In the genomic region with DNA sequence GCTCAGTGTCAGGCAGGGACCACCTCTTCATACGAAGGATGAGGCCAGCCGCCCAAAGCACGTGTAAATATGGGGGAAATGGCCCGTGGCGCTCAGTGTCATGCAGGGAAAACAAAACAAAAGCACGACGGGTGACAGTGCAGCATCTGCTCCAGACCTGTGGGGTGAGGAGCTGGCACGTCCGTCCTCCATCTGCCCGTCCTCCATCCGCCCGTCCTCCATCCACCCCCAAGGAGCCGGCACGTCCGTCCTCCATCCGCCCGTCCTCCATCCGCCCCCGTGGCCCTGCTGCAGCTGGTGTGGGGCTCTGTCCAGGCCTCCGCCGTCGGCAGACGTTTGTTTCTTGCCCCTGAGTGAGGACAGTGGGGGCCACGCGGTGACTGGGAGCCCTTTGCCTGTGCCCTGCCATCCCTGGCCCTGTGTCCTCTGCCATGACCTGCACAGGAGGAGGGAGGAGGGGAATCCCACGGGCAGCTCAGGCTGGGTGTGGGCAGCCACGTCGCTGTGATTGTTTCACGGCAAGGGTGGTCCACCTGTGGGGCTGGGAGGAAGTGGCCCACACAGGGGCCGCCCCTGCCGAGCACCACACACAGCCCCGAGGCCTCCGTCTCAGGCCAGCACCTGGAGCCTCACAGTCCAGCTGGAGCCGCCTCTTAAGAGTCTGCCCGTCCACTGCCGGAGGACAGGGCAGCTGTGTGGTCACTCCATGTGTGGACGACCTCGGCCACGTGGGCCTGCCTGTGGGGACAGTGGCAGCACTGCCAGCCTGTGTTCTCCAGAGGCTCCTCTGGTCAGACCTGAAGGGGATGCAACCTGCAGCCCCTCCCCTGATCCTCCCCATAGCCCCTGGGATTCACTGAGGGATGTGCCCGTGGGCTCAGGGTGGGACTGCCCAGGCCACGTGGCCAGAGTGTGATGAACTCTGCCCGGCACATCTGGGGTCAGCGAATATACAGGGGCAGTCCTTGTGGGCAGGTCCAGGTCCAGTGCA, we compare ENCODE assay signal across 25 cellular contexts. TPM values are rescaled to one million over a fixed set of nuclear protein-coding genes. Genes with fewer than 3 reads are reported as not detected.
DNase-seq lines count a peak whose midpoint lies in the region; ATAC-seq, FAIRE-seq and TF ChIP-seq lines count a peak whose summit lies in the region.
"Had no signal": no experiment of that assay in that cellular context is flagged by ENCODE, and none has a peak within 500 bp of the region (broad histone marks: within the 10 kb centered on the region; RNA-seq: fewer than 3 reads in every experiment).

No MANE protein-coding gene starts in this region.

- DNase-seq in activated CD4-positive, alpha-beta T cell treated with anti-CD3 and anti-CD28 coated beads for 36 hours: peak; percentile 5
- no peak for DNase-seq in activated CD4-positive, alpha-beta T cell treated with anti-CD3 and anti-CD28 coated beads, Interleukin-2, amount 50 U/mL, for 4 hours
- DNase-seq in chondrocyte (ENCODE audit: low spot score) (peak; percentile 91), kidney (peak; percentile 71), psoas muscle (peak; percentile 7 to 42), stomach (no peak), HTR-8/SVneo (ENCODE audit: insufficient read length, low spot score) (no peak)
- no peak for DNase-seq in activated CD8-positive, alpha-beta memory T cell treated with anti-CD3 and anti-CD28 coated beads, Interleukin-2, amount 10 ng/mL, durations not matched to agents 7 days and 5 days
- DNase-seq: activated CD4-positive, alpha-beta T cell treated with anti-CD3 and anti-CD28 coated beads, Interleukin-2, amount 10 ng/mL, durations not matched to agents 7 days and 5 days; activated naive CD4-positive, alpha-beta T cell treated with anti-CD3 and anti-CD28 coated beads, Interleukin-2, amount 10 ng/mL, durations not matched to agents 7 days and 5 days; CD4-positive, alpha-beta memory T cell; hypothalamus; immature natural killer cell; NCI-H1694 treated with DMSO at 0.1 percent for 48 hours; NCI-H446; NCI-H748 treated with DMSO at 0.1 percent for 48 hours; T1000 had no signal

- WGBS in psoas muscle, 3 donors: 84 to 87% (median 84%) methylated on average over 40 to 43 of the region's 43 CpGs
- 82 to 87% (median 83%) methylated on average over 28 to 43 of the region's 43 CpGs for WGBS in stomach, 5 donors

- no peaks in the 10 kb centered on the region for H3K27me3 ChIP-seq in psoas muscle (ENCODE audit: insufficient read depth in 3 of 3, low read length in 2 of 3)
- peaks cover 0 to 8% (median 0%) of the 10 kb centered on the region in 3 donors for H3K27me3 ChIP-seq in stomach
- H3K27me3 ChIP-seq: gastroesophageal sphincter, SJSA1 had no signal

- H3K9me3 ChIP-seq in kidney (ENCODE audit: control insufficient read depth in 1 of 2, low read length in 2 of 2) (no peaks in the 10 kb centered on the region), psoas muscle (no peaks in the 10 kb centered on the region), stomach (no peaks in the 10 kb centered on the region)
- H3K9me3 ChIP-seq: gastroesophageal sphincter, SJSA1 had no signal

- TF ChIP-seq CTCF in chondrocyte (IDR thresholded peaks at IDR 0.05) (no peak), kidney (IDR thresholded peaks at IDR 0.05; ENCODE audit: borderline replicate concordance, extremely low read depth, insufficient read depth) (no peak), psoas muscle (IDR thresholded peaks at IDR 0.05) (no peak), stomach (IDR thresholded peaks at IDR 0.05) (no peak)

- H3K4me3 ChIP-seq in kidney (ENCODE audit: low read length in 2 of 2): no peak overlapping the region
- no peak overlapping the region for H3K4me3 ChIP-seq in psoas muscle
- H3K4me3 ChIP-seq in stomach: no peak overlapping the region
- H3K4me3 ChIP-seq: gastroesophageal sphincter, SJSA1 had no signal

- POLR2A ChIA-PET in activated CD4-positive, alpha-beta T cell treated with anti-CD3 and anti-CD28 coated beads for 36 hours (lab: Charles Lee): no interaction called here

- CTCF ChIA-PET in activated CD4-positive, alpha-beta T cell treated with anti-CD3 and anti-CD28 coated beads for 36 hours (lab: Charles Lee): interaction anchor here (0.7 to 1.0 kb wide), 2 partner anchors 41 to 77 kb away, joined by 3 read pairs; no protein-coding TSS in a partner anchor
- CTCF ChIA-PET in activated CD8-positive, alpha-beta memory T cell treated with anti-CD3 and anti-CD28 coated beads, Interleukin-2, amount 10 ng/mL, durations not matched to agents 7 days and 5 days (lab: Charles Lee): no interaction called here

- H3K36me3 ChIP-seq in kidney (ENCODE audit: control insufficient read depth in 1 of 2, insufficient read depth in 2 of 2, low read length in 2 of 2) (no peaks in the 10 kb centered on the region), psoas muscle (ENCODE audit: insufficient read depth in 1 of 2, low read depth in 1 of 2) (no peaks in the 10 kb centered on the region), stomach (no peaks in the 10 kb centered on the region)
- H3K36me3 ChIP-seq: SJSA1 had no signal

- no peaks in the 10 kb centered on the region for H3K36me3 Mint-ChIP-seq in activated CD4-positive, alpha-beta T cell treated with anti-CD3 and anti-CD28 coated beads for 36 hours (ENCODE audit: low read depth)
- H3K36me3 Mint-ChIP-seq in chondrocyte (ENCODE audit: low read depth): no peaks in the 10 kb centered on the region
- H3K36me3 Mint-ChIP-seq in activated CD8-positive, alpha-beta memory T cell treated with anti-CD3 and anti-CD28 coated beads, Interleukin-2, amount 10 ng/mL, durations not matched to agents 7 days and 5 days: no peaks in the 10 kb centered on the region
- H3K36me3 Mint-ChIP-seq: activated naive CD4-positive, alpha-beta T cell treated with anti-CD3 and anti-CD28 coated beads, Interleukin-2, amount 10 ng/mL, durations not matched to agents 7 days and 5 days; brain; CD4-positive, alpha-beta memory T cell; immature natural killer cell; mesothelial cell of epicardium; stimulated activated memory B cell treated with anti-CD40 and anti-IgM and Interleukin-4, amounts not matched to agents 10 μg/mL and 1 μg/mL and 100 μg/mL, for 72 hours had no signal

- no peak for ATAC-seq in activated CD4-positive, alpha-beta T cell treated with anti-CD3 and anti-CD28 coated beads for 36 hours
- ATAC-seq in psoas muscle: no peak
- ATAC-seq in activated CD8-positive, alpha-beta memory T cell treated with anti-CD3 and anti-CD28 coated beads, Interleukin-2, amount 10 ng/mL, durations not matched to agents 7 days and 5 days: no peak
- ATAC-seq: gastroesophageal sphincter; stimulated activated memory B cell treated with anti-CD40 and anti-IgM and Interleukin-4, amounts not matched to agents 10 μg/mL and 1 μg/mL and 100 μg/mL, for 72 hours had no signal

- TF ChIP-seq EP300 in stomach (IDR thresholded peaks at IDR 0.05): no peak

- H3K9me3 Mint-ChIP-seq in activated CD4-positive, alpha-beta T cell treated with anti-CD3 and anti-CD28 coated beads for 36 hours (ENCODE audit: low read depth): no peaks in the 10 kb centered on the region
- H3K9me3 Mint-ChIP-seq in chondrocyte (ENCODE audit: low read depth): no peaks in the 10 kb centered on the region
- no peaks in the 10 kb centered on the region for H3K9me3 Mint-ChIP-seq in activated CD8-positive, alpha-beta memory T cell treated with anti-CD3 and anti-CD28 coated beads, Interleukin-2, amount 10 ng/mL, durations not matched to agents 7 days and 5 days (ENCODE audit: low read depth)
- H3K9me3 Mint-ChIP-seq: activated CD4-positive, alpha-beta T cell treated with anti-CD3 and anti-CD28 coated beads, Interleukin-2, amount 10 ng/mL, durations not matched to agents 7 days and 5 days; activated naive CD4-positive, alpha-beta T cell treated with anti-CD3 and anti-CD28 coated beads, Interleukin-2, amount 10 ng/mL, durations not matched to agents 7 days and 5 days; brain; CD4-positive, alpha-beta memory T cell; immature natural killer cell; mesothelial cell of epicardium; stimulated activated memory B cell treated with anti-CD40 and anti-IgM and Interleukin-4, amounts not matched to agents 10 μg/mL and 1 μg/mL and 100 μg/mL, for 72 hours had no signal

- H3K4me1 ChIP-seq in kidney (ENCODE audit: control insufficient read depth in 1 of 2, insufficient read depth in 1 of 2, low read depth in 1 of 2, low read length in 2 of 2) (no peaks in the 10 kb centered on the region), psoas muscle (no peaks in the 10 kb centered on the region), stomach (no peaks in the 10 kb centered on the region)
- H3K4me1 ChIP-seq: gastroesophageal sphincter, SJSA1 had no signal

- H3K4me3 Mint-ChIP-seq in activated CD4-positive, alpha-beta T cell treated with anti-CD3 and anti-CD28 coated beads for 36 hours: no peak overlapping the region
- H3K4me3 Mint-ChIP-seq in chondrocyte (ENCODE audit: unreplicated experiment): no peak overlapping the region
- no peak overlapping the region for H3K4me3 Mint-ChIP-seq in activated CD8-positive, alpha-beta memory T cell treated with anti-CD3 and anti-CD28 coated beads, Interleukin-2, amount 10 ng/mL, durations not matched to agents 7 days and 5 days
- H3K4me3 Mint-ChIP-seq: activated CD4-positive, alpha-beta T cell treated with anti-CD3 and anti-CD28 coated beads, Interleukin-2, amount 10 ng/mL, durations not matched to agents 7 days and 5 days; activated naive CD4-positive, alpha-beta T cell treated with anti-CD3 and anti-CD28 coated beads, Interleukin-2, amount 10 ng/mL, durations not matched to agents 7 days and 5 days; brain; CD4-positive, alpha-beta memory T cell; immature natural killer cell; mesothelial cell of epicardium; stimulated activated memory B cell treated with anti-CD40 and anti-IgM and Interleukin-4, amounts not matched to agents 10 μg/mL and 1 μg/mL and 100 μg/mL, for 72 hours had no signal

- no peaks in the 10 kb centered on the region for H3K4me1 Mint-ChIP-seq in activated CD4-positive, alpha-beta T cell treated with anti-CD3 and anti-CD28 coated beads for 36 hours
- H3K4me1 Mint-ChIP-seq in chondrocyte (ENCODE audit: low read depth): no peaks in the 10 kb centered on the region
- no peaks in the 10 kb centered on the region for H3K4me1 Mint-ChIP-seq in activated CD8-positive, alpha-beta memory T cell treated with anti-CD3 and anti-CD28 coated beads, Interleukin-2, amount 10 ng/mL, durations not matched to agents 7 days and 5 days
- H3K4me1 Mint-ChIP-seq: activated CD4-positive, alpha-beta T cell treated with anti-CD3 and anti-CD28 coated beads, Interleukin-2, amount 10 ng/mL, durations not matched to agents 7 days and 5 days; activated naive CD4-positive, alpha-beta T cell treated with anti-CD3 and anti-CD28 coated beads, Interleukin-2, amount 10 ng/mL, durations not matched to agents 7 days and 5 days; brain; CD4-positive, alpha-beta memory T cell; immature natural killer cell; mesothelial cell of epicardium; stimulated activated memory B cell treated with anti-CD40 and anti-IgM and Interleukin-4, amounts not matched to agents 10 μg/mL and 1 μg/mL and 100 μg/mL, for 72 hours had no signal

- TF ChIP-seq POLR2A in stomach (IDR thresholded peaks at IDR 0.05): no peak

- H3K27ac Mint-ChIP-seq in activated CD4-positive, alpha-beta T cell treated with anti-CD3 and anti-CD28 coated beads for 36 hours: no peak overlapping the region
- H3K27ac Mint-ChIP-seq in chondrocyte (ENCODE audit: unreplicated experiment): no peak overlapping the region
- H3K27ac Mint-ChIP-seq in activated CD8-positive, alpha-beta memory T cell treated with anti-CD3 and anti-CD28 coated beads, Interleukin-2, amount 10 ng/mL, durations not matched to agents 7 days and 5 days: no peak overlapping the region
- H3K27ac Mint-ChIP-seq: activated CD4-positive, alpha-beta T cell treated with anti-CD3 and anti-CD28 coated beads, Interleukin-2, amount 10 ng/mL, durations not matched to agents 7 days and 5 days; activated naive CD4-positive, alpha-beta T cell treated with anti-CD3 and anti-CD28 coated beads, Interleukin-2, amount 10 ng/mL, durations not matched to agents 7 days and 5 days; immature natural killer cell; mesothelial cell of epicardium; stimulated activated memory B cell treated with anti-CD40 and anti-IgM and Interleukin-4, amounts not matched to agents 10 μg/mL and 1 μg/mL and 100 μg/mL, for 72 hours had no signal

- no peaks in the 10 kb centered on the region for H3K27me3 Mint-ChIP-seq in activated CD4-positive, alpha-beta T cell treated with anti-CD3 and anti-CD28 coated beads for 36 hours
- H3K27me3 Mint-ChIP-seq in chondrocyte (ENCODE audit: low read depth): peaks cover 3% of the 10 kb centered on the region
- peaks cover under 1% of the 10 kb centered on the region for H3K27me3 Mint-ChIP-seq in activated CD8-positive, alpha-beta memory T cell treated with anti-CD3 and anti-CD28 coated beads, Interleukin-2, amount 10 ng/mL, durations not matched to agents 7 days and 5 days
- H3K27me3 Mint-ChIP-seq: activated CD4-positive, alpha-beta T cell treated with anti-CD3 and anti-CD28 coated beads, Interleukin-2, amount 10 ng/mL, durations not matched to agents 7 days and 5 days; CD4-positive, alpha-beta memory T cell had no signal

- FAIRE-seq in kidney (lab: Jason Lieb, UNC): no peak
- no peak for FAIRE-seq in HTR-8/SVneo (lab: Jason Lieb, UNC)
- FAIRE-seq: A204.1, endothelial cell of umbilical vein had no signal

- no peak overlapping the region for H3K9ac ChIP-seq in kidney (ENCODE audit: low read length in 2 of 2)

- intact Hi-C loops in activated CD4-positive, alpha-beta T cell treated with anti-CD3 and anti-CD28 coated beads for 36 hours (cut with DNase I, micrococcal nuclease): no loop called here
- intact Hi-C loops in kidney (cut with DNase I) (no loop called here), psoas muscle (cut with DNase I) (loop anchor here in 1 of 2 donors (10.0 kb wide), 1 partner anchor 114 kb away; no protein-coding TSS in a partner anchor), stomach (cut with DNase I; ENCODE audit: low total_unique reads) (no loop called here)

- H3K27ac ChIP-seq in kidney (ENCODE audit: low read depth in 2 of 2, low read length in 2 of 2): no peak overlapping the region
- H3K27ac ChIP-seq in psoas muscle: no peak overlapping the region
- H3K27ac ChIP-seq in stomach: no peak overlapping the region
- H3K27ac ChIP-seq: gastroesophageal sphincter, SJSA1, VCaP had no signal

RNA-seq across cellular contexts. Expression of gene DPYSL4, which starts 38.2 kb away (rescaled TPM):
- total RNA-seq in activated CD4-positive, alpha-beta T cell treated with anti-CD3 and anti-CD28 coated beads for 36 hours: 10 to 100 TPM; 15.0 to 15.2 TPM
- 19.9 to 37.6 TPM (median 35.2 TPM) in 3 replicates for total RNA-seq in chondrocyte
- 0.60 TPM for total RNA-seq in kidney
- not detected for polyA plus RNA-seq in kidney (ENCODE audit: insufficient read depth, low read depth, low replicate concordance)
- 1 to 10 TPM in 1 of 4 donors, under 1 TPM in 3; 0.82 to 1.4 (median 0.85) TPM for total RNA-seq in psoas muscle
- under 1 TPM; 0.30 to 0.39 (median 0.36) TPM for polyA plus RNA-seq in psoas muscle
- total RNA-seq in stomach: 1 to 10 TPM in 1 of 5 donors, under 1 TPM in 1, not detected in 3; 0.43 to 2.0 TPM
- polyA plus RNA-seq in stomach: 1 to 10 TPM in 1 of 3 donors, under 1 TPM in 2; 0.63 to 1.7 (median 0.68) TPM
- total RNA-seq in activated CD8-positive, alpha-beta memory T cell treated with anti-CD3 and anti-CD28 coated beads, Interleukin-2, amount 10 ng/mL, durations not matched to agents 7 days and 5 days: 1 to 10 TPM; 1.5 to 2.6 TPM
- polyA plus RNA-seq: immature natural killer cell had no signal

Comparison
In these comparisons a context has a peak if more than half of its experiments do, and no peak if none do; other contexts are left out.
1. DNase-seq: peak in activated CD4-positive, alpha-beta T cell treated with anti-CD3 and anti-CD28 coated beads for 36 hours (single experiment), chondrocyte (single experiment), kidney (single experiment) and psoas muscle (2 of 2); none in activated CD4-positive, alpha-beta T cell treated with anti-CD3 and anti-CD28 coated beads, Interleukin-2, amount 50 U/mL, for 4 hours (0 of 2), stomach (single experiment), HTR-8/SVneo (single experiment) and activated CD8-positive, alpha-beta memory T cell treated with anti-CD3 and anti-CD28 coated beads, Interleukin-2, amount 10 ng/mL, durations not matched to agents 7 days and 5 days (single experiment).